In genomic region chr6:135658916-135659315, GRCh38 we compare ENCODE assay signal across 28 cellular contexts.
"Had no signal": no experiment of that assay in that cellular context is flagged by ENCODE, and none has a peak within 500 bp of the region (broad histone marks: within the 10 kb centered on the region; RNA-seq: fewer than 3 reads in every experiment).

No MANE protein-coding gene starts in this region.

- H3K4me1 Mint-ChIP-seq: activated T-helper 17 cell treated with anti-CD3 and anti-CD28 coated beads, Interleukin-2, amount 50 U/mL, for 72 hours; central memory CD8-positive, alpha-beta T cell had no signal

- H3K27me3 Mint-ChIP-seq: dendritic cell treated with granulocyte-macrophage colony-stimulating factor and Interleukin-4, amounts not matched to agents 40 ng/mL and 50 ng/mL, for 4 days had no signal

- DNase-seq: activated B cell treated with CpG ODN at 0.5 μM for 24 hours; activated CD4-positive, alpha-beta T cell treated with anti-CD3 and anti-CD28 coated beads for 48 hours; activated CD4-positive, alpha-beta T cell treated with anti-CD3 and anti-CD28 coated beads, Interleukin-2, amount 50 U/mL, for 1 hour; activated CD4-positive, alpha-beta T cell treated with anti-CD3 and anti-CD28 coated beads, Interleukin-2, amount 50 U/mL, for 48 hours; activated CD8-positive, alpha-beta memory T cell treated with anti-CD3 and anti-CD28 coated beads for 24 hours; activated CD8-positive, alpha-beta T cell treated with anti-CD3 and anti-CD28 coated beads for 36 hours; activated effector memory CD4-positive, alpha-beta T cell treated with Interleukin-2 at 50 U/mL for 16 hours; activated gamma-delta T cell treated with Interleukin-2 at 50 U/mL for 16 hours; activated naive CD4-positive, alpha-beta T cell treated with anti-CD3 and anti-CD28 coated beads, Interleukin-2, amount 50 U/mL, for 16 hours; activated naive CD4-positive, alpha-beta T cell treated with Interleukin-2 at 50 U/mL for 16 hours; activated T-cell treated with anti-CD3 and anti-CD28 coated beads, Interleukin-2, amount 50 U/mL, for 4 hours; amniotic stem cell; anterior cingulate cortex; brain microvascular endothelial cell; dorsolateral prefrontal cortex; effector memory CD4-positive, alpha-beta T cell; endodermal cell; foreskin fibroblast; head of caudate nucleus; T1000; WERI-Rb-1 had no signal

- H3K4me3 Mint-ChIP-seq: activated B cell treated with CpG ODN at 0.5 μM for 24 hours; activated CD8-positive, alpha-beta T cell treated with anti-CD3 and anti-CD28 coated beads for 36 hours; activated naive CD8-positive, alpha-beta T cell; activated T-cell treated with anti-CD3 and anti-CD28 coated beads, Interleukin-2, amount 50 U/mL, for 4 hours; activated T-helper 17 cell treated with anti-CD3 and anti-CD28 coated beads, Interleukin-2, amount 50 U/mL, for 72 hours; central memory CD8-positive, alpha-beta T cell; dendritic cell treated with granulocyte-macrophage colony-stimulating factor and Interleukin-4, amounts not matched to agents 40 ng/mL and 50 ng/mL, for 4 days; endodermal cell; T-helper 2 cell treated with Interferon-gamma antibody and Interleukin-4, amounts not matched to agents 5 μg/mL and 100 μg/mL, for 36 hours had no signal

- ATAC-seq: activated CD4-positive, CD25-positive, alpha-beta regulatory T cell treated with anti-CD3 and anti-CD28 coated beads, Interleukin-2, amount 50 U/mL, for 24 hours; activated CD8-positive, alpha-beta T cell treated with anti-CD3 and anti-CD28 coated beads for 36 hours; activated T-cell treated with anti-CD3 and anti-CD28 coated beads, Interleukin-2, amount 50 U/mL, for 4 hours; activated T-helper 17 cell treated with anti-CD3 and anti-CD28 coated beads, Interleukin-2, amount 50 U/mL, for 72 hours; esophagus mucosa had no signal

- H3K27ac Mint-ChIP-seq: activated B cell treated with CpG ODN at 0.5 μM for 24 hours; activated CD8-positive, alpha-beta T cell treated with anti-CD3 and anti-CD28 coated beads for 36 hours; activated naive CD8-positive, alpha-beta T cell; activated T-helper 17 cell treated with anti-CD3 and anti-CD28 coated beads, Interleukin-2, amount 50 U/mL, for 72 hours; dendritic cell treated with granulocyte-macrophage colony-stimulating factor and Interleukin-4, amounts not matched to agents 40 ng/mL and 50 ng/mL, for 4 days; endodermal cell; T-helper 2 cell treated with Interferon-gamma antibody and Interleukin-4, amounts not matched to agents 5 μg/mL and 100 μg/mL, for 36 hours had no signal
